8 cellular contexts compared by ENCODE assay signal in the genomic region with DNA sequence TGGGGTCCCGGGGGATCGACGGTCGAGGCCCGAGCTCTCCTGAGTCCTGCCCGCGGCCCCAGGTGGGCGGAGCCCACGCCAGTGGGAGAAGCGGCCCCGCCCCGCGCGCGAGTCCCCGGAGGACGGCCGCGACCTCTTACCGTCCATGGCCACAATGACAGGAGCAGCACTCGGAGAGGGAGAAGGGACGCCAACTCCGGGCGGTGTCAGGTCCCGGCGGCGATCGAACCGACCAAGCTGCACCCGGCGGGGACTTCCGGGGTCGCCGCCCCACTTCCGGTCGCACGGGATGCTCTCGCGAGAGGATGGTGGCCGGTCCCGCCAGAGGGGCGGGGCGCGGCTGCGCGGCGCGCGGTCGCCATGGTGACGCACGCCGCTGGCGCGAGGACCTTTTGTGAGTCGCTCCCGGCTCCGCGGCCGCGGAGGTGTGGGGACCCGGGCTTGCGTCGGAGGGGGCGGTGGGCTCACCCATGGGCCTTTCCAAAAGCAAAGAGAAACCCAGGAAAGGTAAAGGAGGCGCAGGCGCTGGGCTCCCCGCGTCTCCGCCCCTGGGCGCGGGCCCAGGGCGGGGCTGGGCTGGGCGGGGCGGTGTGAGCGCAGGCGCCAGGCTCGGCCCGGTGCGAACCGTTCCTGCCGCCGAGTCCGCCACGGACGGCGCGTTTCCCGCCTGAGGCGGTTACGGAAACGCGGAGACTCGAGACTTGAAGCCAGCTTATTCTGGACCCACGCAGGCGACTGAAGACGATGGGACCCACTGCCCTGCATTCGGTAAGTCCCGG. TPM values are rescaled to one million over a fixed set of nuclear protein-coding genes. Genes with fewer than 3 reads are reported as not detected.
DNase-seq lines count a peak whose midpoint lies in the region; ATAC-seq and TF ChIP-seq lines count a peak whose summit lies in the region.

A gene (minus strand): TSS at position 267 of the 779 bp plus-strand sequence. CDS start 120 bp downstream, at position 147.
A gene (plus strand): TSS at position 395 of the 779 bp plus-strand sequence. CDS start 76 bp downstream, at position 471.

- H3K27me3 Mint-ChIP-seq in HFFc6 (ENCODE audit: insufficient read depth) = peaks cover 2% of the 10 kb centered on the region
- no peaks in the 10 kb centered on the region for H3K27me3 Mint-ChIP-seq in activated naive CD8-positive, alpha-beta T cell treated with anti-CD3 and anti-CD28 coated beads for 36 hours

- peak within 1 kb of the TSS; percentile 86 for H2AK5ac ChIP-seq in trophoblast cell (ENCODE audit: low read length)

- H2AFZ ChIP-seq in SU-DHL-6 (ENCODE audit: low read depth, low read length, severe bottlenecking) = peak within 1 kb of the TSS; percentile 96
- H2AFZ ChIP-seq in trophoblast cell (ENCODE audit: insufficient read depth, low read length, poor library complexity) = peak within 1 kb of the TSS; percentile 99

- peak within 1 kb of the TSS; percentile 96 for H3K9ac ChIP-seq in SU-DHL-6 (ENCODE audit: low read length)
- peak within 1 kb of the TSS; percentile 96 for H3K9ac ChIP-seq in trophoblast cell (ENCODE audit: low read length)

- H4K20me1 ChIP-seq in SU-DHL-6 (ENCODE audit: low read depth, low read length) = no peaks in the 10 kb centered on the region; the same call in 1 of the 2 replicates

- peaks cover 12% of the 10 kb centered on the region for H3K4me1 Mint-ChIP-seq in HFFc6 (ENCODE audit: low read depth)
- H3K4me1 Mint-ChIP-seq in activated naive CD8-positive, alpha-beta T cell treated with anti-CD3 and anti-CD28 coated beads for 36 hours = peaks cover 22% of the 10 kb centered on the region

- H4K12ac ChIP-seq in trophoblast cell (ENCODE audit: low read depth, low read length) = peak within 1 kb of the TSS; percentile 98

- H2BK12ac ChIP-seq in trophoblast cell (ENCODE audit: low read length) = no peak within 1 kb of the TSS

- TF ChIP-seq EP300 in tibial nerve (IDR thresholded peaks at IDR 0.05) = peak in 1 of 2 donors; percentile 68

- H3K79me1 ChIP-seq in trophoblast cell (ENCODE audit: low read length) = peaks cover 6% of the 10 kb centered on the region

- WGBS in trophoblast cell (ENCODE audit: extremely low coverage, insufficient coverage, insufficient read length) = no CpG with 5 or more reads among the region's 99 CpGs
- WGBS in tibial nerve, 2 donors = 0 to 1% methylated on average over 22 to 23 of the region's 99 CpGs

- peaks cover 12 to 13% of the 10 kb centered on the region in 2 experiments for H3K4me1 ChIP-seq in trophoblast cell (ENCODE audit: control insufficient read depth in 1 of 2, insufficient read depth in 2 of 2, low read length in 2 of 2)
- H3K4me1 ChIP-seq in tibial nerve = peaks cover 0 to 28% (median 11%) of the 10 kb centered on the region in 4 donors

- peaks cover 27% of the 10 kb centered on the region for H3K36me3 Mint-ChIP-seq in HFFc6 (ENCODE audit: low read depth)
- H3K36me3 Mint-ChIP-seq in activated naive CD8-positive, alpha-beta T cell treated with anti-CD3 and anti-CD28 coated beads for 36 hours = peaks cover 31% of the 10 kb centered on the region

- H4K91ac ChIP-seq in trophoblast cell (ENCODE audit: low read depth, low read length) = peak within 1 kb of the TSS; percentile 96

- peak within 1 kb of the TSS; percentile 96 for H3K4me3 Mint-ChIP-seq in HFFc6
- H3K4me3 Mint-ChIP-seq in activated naive CD8-positive, alpha-beta T cell treated with anti-CD3 and anti-CD28 coated beads for 36 hours = peak within 1 kb of the TSS; percentile 89

- no peaks in the 10 kb centered on the region for H3K27me3 ChIP-seq in SU-DHL-6 (ENCODE audit: low read length)
- no peaks in the 10 kb centered on the region for H3K27me3 ChIP-seq in trophoblast cell (ENCODE audit: insufficient read depth, low read length)
- H3K27me3 ChIP-seq in tibial nerve = no peaks in the 10 kb centered on the region

- H3K18ac ChIP-seq in trophoblast cell (ENCODE audit: low read length) = peak within 1 kb of the TSS; percentile 100

- H3K27ac ChIP-seq in SU-DHL-6 (ENCODE audit: low read depth, low read length) (peak within 1 kb of the TSS; percentile 68), trophoblast cell (ENCODE audit: low read depth, low read length) (peak within 1 kb of the TSS; percentile 68), tibial nerve (peak within 1 kb of the TSS; percentile 71 to 92 (median 77))

- peak within 1 kb of the TSS; percentile 98 for H3K4me3 ChIP-seq in SU-DHL-6 (ENCODE audit: insufficient read depth, low read length, poor library complexity, severe bottlenecking)
- H3K4me3 ChIP-seq in trophoblast cell (ENCODE audit: low read depth, low read length) = peak within 1 kb of the TSS; percentile 97
- H3K4me3 ChIP-seq in tibial nerve = peak within 1 kb of the TSS; percentile 74 to 100 (median 90)

- no peak within 1 kb of the TSS for H3K23ac ChIP-seq in trophoblast cell (ENCODE audit: low read length)

- TF ChIP-seq CTCF in HFFc6 (IDR thresholded peaks at IDR 0.05) = no peak
- TF ChIP-seq CTCF in SU-DHL-6 (IDR thresholded peaks at IDR 0.05; ENCODE audit: insufficient read depth, low read length, poor library complexity, severe bottlenecking) = no peak
- TF ChIP-seq CTCF in tibial nerve (IDR thresholded peaks at IDR 0.05) = peak in 2 of 5 experiments; percentile 16 to 22

- no peaks in the 10 kb centered on the region for H3K9me3 Mint-ChIP-seq in HFFc6
- no peaks in the 10 kb centered on the region for H3K9me3 Mint-ChIP-seq in activated naive CD8-positive, alpha-beta T cell treated with anti-CD3 and anti-CD28 coated beads for 36 hours

- peaks cover 3% of the 10 kb centered on the region; the same call in 1 of the 2 replicates for H3K36me3 ChIP-seq in SU-DHL-6 (ENCODE audit: low read length)
- peaks cover 19 to 22% of the 10 kb centered on the region in 2 experiments for H3K36me3 ChIP-seq in trophoblast cell (ENCODE audit: control insufficient read depth in 1 of 2, insufficient read depth in 2 of 2, low read length in 2 of 2)
- H3K36me3 ChIP-seq in tibial nerve = peaks cover 0 to 35% (median 0%) of the 10 kb centered on the region in 3 donors

- H3K14ac ChIP-seq in trophoblast cell (ENCODE audit: low read length) = peak within 1 kb of the TSS; percentile 99

- peaks cover 61% of the 10 kb centered on the region for H3K79me2 ChIP-seq in SU-DHL-6 (ENCODE audit: insufficient read depth, low read length)
- H3K79me2 ChIP-seq in trophoblast cell (ENCODE audit: control insufficient read depth, insufficient read depth, low read length, poor library complexity) = peaks cover 17% of the 10 kb centered on the region

- ATAC-seq in Right ventricle myocardium superior (ENCODE audit: poor library complexity) = peak; percentile 99

- no peaks in the 10 kb centered on the region for H3K9me2 ChIP-seq in SU-DHL-6 (replicated peaks; ENCODE audit: insufficient read depth, low read length)

- H3K27ac Mint-ChIP-seq in HFFc6 = peak within 1 kb of the TSS; percentile 92
- H3K27ac Mint-ChIP-seq in activated naive CD8-positive, alpha-beta T cell treated with anti-CD3 and anti-CD28 coated beads for 36 hours = peak within 1 kb of the TSS; percentile 82

- no peaks in the 10 kb centered on the region for H3F3A ChIP-seq in SU-DHL-6 (ENCODE audit: insufficient read depth)

- H3K9me3 ChIP-seq in SU-DHL-6 (ENCODE audit: insufficient read depth, low read length) (no peaks in the 10 kb centered on the region), trophoblast cell (ENCODE audit: insufficient read depth, low read depth, low read length) (peaks cover 2% of the 10 kb centered on the region), tibial nerve (no peaks in the 10 kb centered on the region)

- H3K4me2 ChIP-seq in SU-DHL-6 (ENCODE audit: low read depth, low read length, poor library complexity, severe bottlenecking) (peak within 1 kb of the TSS; percentile 90), trophoblast cell (ENCODE audit: low read length) (peak within 1 kb of the TSS; percentile 70)

- TF ChIP-seq POLR2A in GM10847 (IDR thresholded peaks at IDR 0.05; ENCODE audit: extremely low read depth, insufficient read length) (peak; percentile 89), tibial nerve (IDR thresholded peaks at IDR 0.05) (peak in 1 of 2 donors; percentile 50)

- peak within 1 kb of the TSS; percentile 84 for H2BK5ac ChIP-seq in trophoblast cell (ENCODE audit: low read depth, low read length, poor library complexity)

- DNase-seq in HFFc6 = peak; percentile 79
- peak; percentile 93 for DNase-seq in NAMALWA (ENCODE audit: low spot score)
- peak; percentile 96 for DNase-seq in activated naive CD8-positive, alpha-beta T cell treated with anti-CD3 and anti-CD28 coated beads for 36 hours
- peak; percentile 94 for DNase-seq in Right ventricle myocardium superior
- peak; percentile 79 to 95 for DNase-seq in trophoblast cell
- DNase-seq in tibial nerve (ENCODE audit: low spot score in 2 of 2) = peak; percentile 74 to 78

- H4K8ac ChIP-seq in trophoblast cell (ENCODE audit: low read depth, low read length) = peak within 1 kb of the TSS; percentile 99

- peak within 1 kb of the TSS; percentile 89 for H2BK120ac ChIP-seq in trophoblast cell (ENCODE audit: insufficient read depth, low read length, poor library complexity)

- peak within 1 kb of the TSS; percentile 96 for H3K4ac ChIP-seq in trophoblast cell (ENCODE audit: low read depth, low read length)

- intact Hi-C loops in Right ventricle myocardium superior (cut with DNase I) = no loop called here

RNA-seq across cellular contexts. Expression of the first gene that starts in this region (rescaled TPM):
- 10 to 100 TPM; 85.6 to 93.1 (median 87.2) TPM for total RNA-seq in HFFc6 (2021; fragmentation: NEBNext Ultra II Directional; extraction: Animal tissue kit (Norgen Biotek cat#: 25700))
- 10 to 100 TPM; 70.7 to 73.9 TPM for total RNA-seq in activated naive CD8-positive, alpha-beta T cell treated with anti-CD3 and anti-CD28 coated beads for 36 hours
- total RNA-seq in Right ventricle myocardium superior = 32.6 TPM
- polyA plus RNA-seq in trophoblast cell (2013) = 48.1 and 51.0 TPM in 2 replicates
- total RNA-seq in tibial nerve = 100 to 1,000 TPM in 1 of 4 donors, 10 to 100 TPM in 3; 90.0 to 109 (median 92.7) TPM

RNA-seq across cellular contexts. Expression of the second gene that starts in this region (rescaled TPM):
- total RNA-seq in HFFc6 (2021; fragmentation: NEBNext Ultra II Directional; extraction: Animal tissue kit (Norgen Biotek cat#: 25700)) = 10 to 100 TPM in 1 of 6 experiments, 1 to 10 TPM in 5; 6.3 to 10.1 (median 7.8) TPM
- total RNA-seq in activated naive CD8-positive, alpha-beta T cell treated with anti-CD3 and anti-CD28 coated beads for 36 hours = 10 to 100 TPM in 1 of 2 experiments, 1 to 10 TPM in 1; 7.0 to 10.2 TPM
- total RNA-seq in Right ventricle myocardium superior (1.9 TPM), tibial nerve (1 to 10 TPM; 4.8 to 9.0 (median 7.2) TPM)
- polyA plus RNA-seq in trophoblast cell (2013) = 11.1 and 11.9 TPM in 2 replicates

Comparison
In these comparisons a context has a peak if more than half of its experiments do, and no peak if none do; other contexts are left out.
1. Peak in every context shown above with its lines: DNase-seq, ATAC-seq, H3K4me3 ChIP-seq and H3K27ac ChIP-seq.